ENCODE assay signal across 8 cellular contexts in the genomic region with DNA sequence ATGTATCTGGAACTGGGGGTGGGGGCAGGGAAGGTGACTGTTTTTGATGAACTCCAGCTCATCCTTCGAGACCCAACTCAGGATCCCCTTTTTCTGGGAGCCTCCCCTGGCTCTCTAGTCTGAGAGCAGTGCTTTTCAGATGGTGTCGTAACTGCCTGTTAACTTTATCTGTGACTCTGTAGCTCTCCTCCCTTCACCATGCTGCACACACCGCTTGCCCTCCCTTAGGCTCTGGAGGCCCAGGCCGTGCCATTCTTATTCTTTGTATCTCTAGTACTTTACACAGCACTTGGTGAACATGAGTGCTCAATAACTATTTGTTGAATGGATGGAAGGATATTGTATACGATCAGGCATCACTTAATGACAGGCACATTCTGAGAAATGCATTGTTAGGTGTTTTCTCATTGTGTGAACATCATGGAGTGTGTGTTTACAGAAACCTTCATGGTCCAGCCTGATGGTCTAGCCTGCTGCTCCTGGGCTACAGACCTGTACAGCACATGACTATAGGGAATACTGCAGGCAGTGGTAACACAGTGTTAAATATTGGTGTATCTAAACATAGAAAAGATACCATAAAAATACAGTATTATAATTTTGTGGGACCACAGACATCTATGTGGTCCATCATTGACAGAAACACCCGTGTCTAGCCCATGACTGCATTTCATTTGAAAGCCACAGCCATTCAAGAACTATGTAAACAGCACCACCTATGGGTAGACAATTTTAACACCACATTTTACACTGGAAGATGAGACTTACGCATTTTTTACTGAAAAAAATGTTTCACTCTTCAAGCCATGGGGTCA.
DNase-seq lines count a peak whose midpoint lies in the region; ATAC-seq, FAIRE-seq and TF ChIP-seq lines count a peak whose summit lies in the region.

No MANE protein-coding gene starts in this region.

- TF ChIP-seq POLR2A in A549 (IDR thresholded peaks at IDR 0.05; ENCODE audit: low read length) = no peak

- H3K27me3 Mint-ChIP-seq in immature natural killer cell (ENCODE audit: low read depth in 3 of 3) = peaks cover 2 to 8% (median 2%) of the 10 kb centered on the region in 3 donors

- ATAC-seq in A549 (peak; percentile 75 to 92; a peak in 4 of 6 replicates), HG03432 (IDR thresholded peaks at IDR 0.05; ENCODE audit: unreplicated experiment) (peak; percentile 56)

- H3K4me1 Mint-ChIP-seq in immature natural killer cell = no peaks in the 10 kb centered on the region

- peak; percentile 95 for TF ChIP-seq CTCF in A549 (IDR thresholded peaks at IDR 0.05)
- peak; percentile 64 for TF ChIP-seq CTCF in brain microvascular endothelial cell (IDR thresholded peaks at IDR 0.05; ENCODE audit: low read depth, low read length, missing control alignments)

- H3K36me3 Mint-ChIP-seq in immature natural killer cell = no peaks in the 10 kb centered on the region

- no peak overlapping the region for H3K4me3 Mint-ChIP-seq in immature natural killer cell

- peak; percentile 69 to 71 for DNase-seq in A549 (ENCODE audit: low read depth in 1 of 2, low spot score in 1 of 2)
- peak; percentile 82 for DNase-seq in G401 (ENCODE audit: low spot score)
- DNase-seq in NCI-H526 (lab: John Stamatoyannopoulos, UW) = peak; percentile 39 to 77
- DNase-seq in brain microvascular endothelial cell = peak; percentile 46
- DNase-seq in immature natural killer cell = peak; percentile 34 to 56 (median 52)
- DNase-seq in stromal cell of bone marrow (ENCODE audit: low read depth) = peak; percentile 54
- DNase-seq in effector CD8-positive, alpha-beta T cell (lab: John Stamatoyannopoulos, UW) = no peak

- no peaks in the 10 kb centered on the region for H3K36me3 ChIP-seq in brain microvascular endothelial cell (replicated peaks)

- H3K4me1 ChIP-seq in A549 = no peaks in the 10 kb centered on the region

- TF ChIP-seq EP300 in A549 (IDR thresholded peaks at IDR 0.05) = no peak

- in situ Hi-C loops in G401 (cut with HindIII; ENCODE audit: low sequenced_read_pairs) (no loop called here), brain microvascular endothelial cell (cut with HindIII; ENCODE audit: low pct_ligation_motif_present, low sequenced_read_pairs) (loop anchor here (25.0 kb wide), 1 partner anchor 173 kb away; no protein-coding TSS in a partner anchor)

- no peaks in the 10 kb centered on the region for H3K9me3 ChIP-seq in A549

- peak; percentile 91 to 94 for TF ChIP-seq RAD21 in A549 (conservative IDR thresholded peaks at IDR 0.05 in 1 of 2, IDR thresholded peaks at IDR 0.05 in 1 of 2)

- no peaks in the 10 kb centered on the region for H3K9me3 Mint-ChIP-seq in immature natural killer cell

- no peak overlapping the region for H3K27ac ChIP-seq in A549
- H3K27ac ChIP-seq in brain microvascular endothelial cell = no peak overlapping the region

- no peaks in the 10 kb centered on the region for H3K27me3 ChIP-seq in brain microvascular endothelial cell (replicated peaks)

- no peak overlapping the region for H3K4me2 ChIP-seq in A549

- no peak overlapping the region for H3K27ac Mint-ChIP-seq in immature natural killer cell

- CTCF ChIA-PET in A549 (lab: Yijun Ruan, JAX) = interaction anchor here (0.6 to 15.7 kb wide), 50 partner anchors 8 to 443 kb away, joined by 3 to 260 read pairs (median 5); partner anchors contain the start of gene EML1

- H3K4me3 ChIP-seq in A549 (no peak overlapping the region), brain microvascular endothelial cell (ENCODE audit: low read depth, low read length) (no peak overlapping the region)

- POLR2A ChIA-PET in A549 (lab: Yijun Ruan, JAX) = no interaction called here

- peak; percentile 92 for FAIRE-seq in A549 (lab: Jason Lieb, UNC)

- WGBS in A549 (ENCODE audit: missing lambda C conversion rate) = 50% methylated on average over 7 of the region's 7 CpGs

TF ChIP-seq in A549, 52 proteins besides CTCF, POLR2A, EP300 and RAD21:
- no peak for TF ChIP-seq MAZ (IDR thresholded peaks at IDR 0.05; ENCODE audit: borderline replicate concordance, low read depth, low read length)
- TF ChIP-seq SMC3 (IDR thresholded peaks at IDR 0.05) = peak; percentile 76
